In the genomic region with DNA sequence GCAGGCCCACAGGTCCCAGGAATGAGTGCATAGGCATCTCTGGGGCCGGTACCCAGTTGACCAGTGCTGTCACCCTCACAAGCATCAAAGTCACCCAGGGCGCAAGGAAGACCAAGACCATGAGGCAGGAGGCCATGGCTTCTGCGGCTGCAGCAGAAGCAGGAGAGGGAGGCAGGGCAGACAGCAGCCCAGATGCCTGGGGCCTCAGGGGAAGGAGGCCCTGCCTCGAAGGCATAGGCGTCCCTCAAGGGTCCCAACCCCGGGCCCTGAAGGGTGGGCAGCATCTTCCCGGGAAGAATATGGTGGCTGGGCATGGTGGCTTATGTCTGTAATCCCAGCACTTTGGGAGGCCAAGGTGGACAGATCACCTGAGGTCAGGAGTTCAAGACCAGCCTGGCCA, we compare ENCODE assay signal across 38 cellular contexts. TPM values are rescaled to one million over a fixed set of nuclear protein-coding genes. Genes with fewer than 3 reads are reported as not detected.
"Had no signal": no experiment of that assay in that cellular context is flagged by ENCODE, and none has a peak within 500 bp of the region (broad histone marks: within the 10 kb centered on the region; RNA-seq: fewer than 3 reads in every experiment).

No MANE protein-coding gene starts in this region.

- DNase-seq: Karpas-422, Kasumi-1, MG63, MM.1S, MV-4-11, NCI-H1048, NCI-H1092, NCI-H1092 treated with DMSO at 0.1 percent for 48 hours, NCI-H1105, NCI-H1105 treated with DMSO at 0.1 percent for 48 hours, NCI-H1417, NCI-H1417 treated with DMSO at 0.1 percent for 48 hours, NCI-H1436, NCI-H1436 treated with DMSO at 0.1 percent for 48 hours, NCI-H146, NCI-H1694, NCI-H1694 treated with DMSO at 0.1 percent for 48 hours, NCI-H187, NCI-H187 treated with DMSO at 0.1 percent for 48 hours, NCI-H1930, NCI-H2029, NCI-H2029 treated with DMSO at 0.1 percent for 48 hours, NCI-H2081, NCI-H2081 treated with DMSO at 0.1 percent for 48 hours, NCI-H2107, NCI-H2171, NCI-H2171 treated with DMSO at 0.1 percent for 48 hours, NCI-H2227 treated with DMSO at 0.1 percent for 48 hours, NCI-H226, NCI-H345, NCI-H446, NCI-H446 treated with DMSO at 0.1 percent for 48 hours, NCI-H510A had no signal

- H3K27ac ChIP-seq: KMS-11 had no signal

- H3K4me3 ChIP-seq: MG63 had no signal

- H3K4me2 ChIP-seq: KMS-11 had no signal

- H3K9me3 ChIP-seq: MG63 had no signal

- H3K27me3 ChIP-seq: MG63 had no signal

- H3K36me3 ChIP-seq: MG63 had no signal

- H3K9ac ChIP-seq: KMS-11 had no signal

RNA-seq across cellular contexts. Expression of gene FAM209A, which starts 3.0 kb away (rescaled TPM):
- total RNA-seq: LHCN-M2, M059J, MCF 10A had no signal

RNA-seq across cellular contexts. Expression of gene FAM209B, which starts 5.5 kb away (rescaled TPM):
- total RNA-seq: LHCN-M2, M059J, MCF 10A, NCI-H460 had no signal
